ENCODE assay signal across 1 cellular context in the genomic region with DNA sequence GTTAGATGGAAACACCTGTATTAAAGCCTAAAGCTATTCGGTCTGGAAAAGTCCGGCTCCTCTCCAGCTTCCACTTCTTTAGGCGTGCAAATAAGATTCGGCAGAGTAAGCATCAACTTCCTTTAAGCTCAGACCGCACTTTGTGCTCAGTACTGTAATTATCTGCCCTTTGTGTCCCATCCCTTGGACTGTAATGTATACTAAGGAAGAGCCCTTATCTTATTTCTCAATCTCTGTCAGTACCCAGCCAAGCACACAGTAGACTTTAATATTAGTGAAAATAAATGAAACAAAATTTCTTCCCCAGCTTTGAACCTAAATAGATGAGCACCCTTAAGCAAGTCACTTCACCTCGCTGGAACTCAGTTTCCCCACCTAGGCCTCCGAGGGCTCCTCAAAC.
TF ChIP-seq lines count a peak whose summit lies in the region.

No MANE protein-coding gene starts in this region.

TF ChIP-seq in GM23338, 12 proteins besides CTCF, POLR2A, EP300 and RAD21 (continued from another document):
- TF ChIP-seq, protein P1, sequence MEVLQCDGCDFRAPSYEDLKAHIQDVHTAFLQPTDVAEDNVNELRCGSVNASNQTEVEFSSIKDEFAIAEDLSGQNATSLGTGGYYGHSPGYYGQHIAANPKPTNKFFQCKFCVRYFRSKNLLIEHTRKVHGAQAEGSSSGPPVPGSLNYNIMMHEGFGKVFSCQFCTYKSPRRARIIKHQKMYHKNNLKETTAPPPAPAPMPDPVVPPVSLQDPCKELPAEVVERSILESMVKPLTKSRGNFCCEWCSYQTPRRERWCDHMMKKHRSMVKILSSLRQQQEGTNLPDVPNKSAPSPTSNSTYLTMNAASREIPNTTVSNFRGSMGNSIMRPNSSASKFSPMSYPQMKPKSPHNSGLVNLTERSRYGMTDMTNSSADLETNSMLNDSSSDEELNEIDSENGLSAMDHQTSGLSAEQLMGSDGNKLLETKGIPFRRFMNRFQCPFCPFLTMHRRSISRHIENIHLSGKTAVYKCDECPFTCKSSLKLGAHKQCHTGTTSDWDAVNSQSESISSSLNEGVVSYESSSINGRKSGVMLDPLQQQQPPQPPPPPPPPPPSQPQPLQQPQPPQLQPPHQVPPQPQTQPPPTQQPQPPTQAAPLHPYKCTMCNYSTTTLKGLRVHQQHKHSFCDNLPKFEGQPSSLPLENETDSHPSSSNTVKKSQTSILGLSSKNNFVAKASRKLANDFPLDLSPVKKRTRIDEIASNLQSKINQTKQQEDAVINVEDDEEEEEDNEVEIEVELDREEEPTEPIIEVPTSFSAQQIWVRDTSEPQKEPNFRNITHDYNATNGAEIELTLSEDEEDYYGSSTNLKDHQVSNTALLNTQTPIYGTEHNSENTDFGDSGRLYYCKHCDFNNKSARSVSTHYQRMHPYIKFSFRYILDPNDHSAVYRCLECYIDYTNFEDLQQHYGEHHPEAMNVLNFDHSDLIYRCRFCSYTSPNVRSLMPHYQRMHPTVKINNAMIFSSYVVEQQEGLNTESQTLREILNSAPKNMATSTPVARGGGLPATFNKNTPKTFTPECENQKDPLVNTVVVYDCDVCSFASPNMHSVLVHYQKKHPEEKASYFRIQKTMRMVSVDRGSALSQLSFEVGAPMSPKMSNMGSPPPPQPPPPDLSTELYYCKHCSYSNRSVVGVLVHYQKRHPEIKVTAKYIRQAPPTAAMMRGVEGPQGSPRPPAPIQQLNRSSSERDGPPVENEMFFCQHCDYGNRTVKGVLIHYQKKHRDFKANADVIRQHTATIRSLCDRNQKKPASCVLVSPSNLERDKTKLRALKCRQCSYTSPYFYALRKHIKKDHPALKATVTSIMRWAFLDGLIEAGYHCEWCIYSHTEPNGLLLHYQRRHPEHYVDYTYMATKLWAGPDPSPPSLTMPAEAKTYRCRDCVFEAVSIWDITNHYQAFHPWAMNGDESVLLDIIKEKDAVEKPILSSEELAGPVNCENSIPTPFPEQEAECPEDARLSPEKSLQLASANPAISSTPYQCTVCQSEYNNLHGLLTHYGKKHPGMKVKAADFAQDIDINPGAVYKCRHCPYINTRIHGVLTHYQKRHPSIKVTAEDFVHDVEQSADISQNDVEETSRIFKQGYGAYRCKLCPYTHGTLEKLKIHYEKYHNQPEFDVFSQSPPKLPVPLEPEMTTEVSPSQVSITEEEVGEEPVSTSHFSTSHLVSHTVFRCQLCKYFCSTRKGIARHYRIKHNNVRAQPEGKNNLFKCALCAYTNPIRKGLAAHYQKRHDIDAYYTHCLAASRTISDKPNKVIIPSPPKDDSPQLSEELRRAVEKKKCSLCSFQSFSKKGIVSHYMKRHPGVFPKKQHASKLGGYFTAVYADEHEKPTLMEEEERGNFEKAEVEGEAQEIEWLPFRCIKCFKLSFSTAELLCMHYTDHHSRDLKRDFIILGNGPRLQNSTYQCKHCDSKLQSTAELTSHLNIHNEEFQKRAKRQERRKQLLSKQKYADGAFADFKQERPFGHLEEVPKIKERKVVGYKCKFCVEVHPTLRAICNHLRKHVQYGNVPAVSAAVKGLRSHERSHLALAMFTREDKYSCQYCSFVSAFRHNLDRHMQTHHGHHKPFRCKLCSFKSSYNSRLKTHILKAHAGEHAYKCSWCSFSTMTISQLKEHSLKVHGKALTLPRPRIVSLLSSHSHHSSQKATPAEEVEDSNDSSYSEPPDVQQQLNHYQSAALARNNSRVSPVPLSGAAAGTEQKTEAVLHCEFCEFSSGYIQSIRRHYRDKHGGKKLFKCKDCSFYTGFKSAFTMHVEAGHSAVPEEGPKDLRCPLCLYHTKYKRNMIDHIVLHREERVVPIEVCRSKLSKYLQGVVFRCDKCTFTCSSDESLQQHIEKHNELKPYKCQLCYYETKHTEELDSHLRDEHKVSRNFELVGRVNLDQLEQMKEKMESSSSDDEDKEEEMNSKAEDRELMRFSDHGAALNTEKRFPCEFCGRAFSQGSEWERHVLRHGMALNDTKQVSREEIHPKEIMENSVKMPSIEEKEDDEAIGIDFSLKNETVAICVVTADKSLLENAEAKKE (CRISPR knock-in tag; IDR thresholded peaks at IDR 0.05) = no peak
- TF ChIP-seq CREB1 (CRISPR knock-in tag; IDR thresholded peaks at IDR 0.05; ENCODE audit: low read depth) (no peak), EZH2 (IDR thresholded peaks at IDR 0.05; ENCODE audit: low read depth, unreplicated experiment) (no peak), JUNB (IDR thresholded peaks at IDR 0.05; ENCODE audit: unreplicated experiment) (no peak), STAT1 (IDR thresholded peaks at IDR 0.05; ENCODE audit: unreplicated experiment) (no peak)
TF ChIP-seq in GM23338: peak in this region for 0.
